ENCODE assay signal across 8 cellular contexts in genomic region chr1:26692211-26692792, GRCh38. TPM values are rescaled to one million over a fixed set of nuclear protein-coding genes. Genes with fewer than 3 reads are reported as not detected.
A peak's percentile ranks its signal among the peaks of the same experiment; 100 is the strongest.
DNase-seq lines count a peak whose midpoint lies in the region; ATAC-seq, FAIRE-seq and TF ChIP-seq lines count a peak whose summit lies in the region.

No MANE protein-coding gene starts in this region.

- H3K4me1 ChIP-seq in HCT116 (ENCODE audit: control insufficient read depth in 1 of 2, insufficient read depth in 2 of 2, low read length in 2 of 2) (peaks cover 26 to 61% of the 10 kb centered on the region in 2 experiments), iPS-20b (ENCODE audit: insufficient read depth, low read length) (peaks cover 20% of the 10 kb centered on the region; the same call in 1 of the 2 replicates), skeletal muscle satellite cell (ENCODE audit: control insufficient read depth, insufficient read depth, low read length) (peaks cover 22% of the 10 kb centered on the region)

- no peaks in the 10 kb centered on the region for H4K20me1 ChIP-seq in HCT116 (ENCODE audit: insufficient read depth)

- CTCF ChIA-PET in HCT116 (lab: Charles Lee), result interaction anchor here (0.8 to 4.3 kb wide), 8 partner anchors 10 to 96 kb away, joined by 3 to 33 read pairs (median 6); partner anchors contain the start of gene PIGV

- peak; percentile 47 for FAIRE-seq in bronchial epithelial cell (lab: Jason Lieb, UNC)

- intact Hi-C loops in HCT116 (cut with micrococcal nuclease), result loop anchor here (10.0 kb wide), 1 partner anchor 172 kb away; the partner anchor contains the start of gene SFN

- TF ChIP-seq POLR2A in HCT116 (IDR thresholded peaks at IDR 0.05; ENCODE audit: borderline replicate concordance, extremely low read depth, insufficient read depth, insufficient read length), result peak; percentile 72

- TF ChIP-seq CTCF in HCT116 (IDR thresholded peaks at IDR 0.05 in 2 of 3, conservative IDR thresholded peaks at IDR 0.05 in 1 of 3; ENCODE audit: borderline replicate concordance in 1 of 3, insufficient read depth in 1 of 3, low read depth in 2 of 3, low read length in 2 of 3) (0 out of 6 replicates have a peak, but pooled peaks of 1 of the 3 experiments have one; percentile 12), WERI-Rb-1 (IDR thresholded peaks at IDR 0.05; ENCODE audit: low read depth, low read length) (0 out of 2 replicates have a peak, but pooled peaks have one; percentile 15), bronchial epithelial cell (IDR thresholded peaks at IDR 0.05; ENCODE audit: insufficient read depth, low read length, severe bottlenecking) (peak; percentile 25)

- H3K4me2 ChIP-seq in HCT116 (ENCODE audit: low read length) (peak overlapping the region; percentile 87), skeletal muscle satellite cell (ENCODE audit: low read length) (peak overlapping the region; percentile 88)

- peak overlapping the region; percentile 59 to 64 for H3K4me3 ChIP-seq in HCT116 (replicated peaks in 1 of 2; ENCODE audit: low read depth in 1 of 2, low read length in 2 of 2)
- peak overlapping the region; percentile 84 for H3K4me3 ChIP-seq in WERI-Rb-1 (ENCODE audit: low read depth, low read length)
- peak overlapping the region; percentile 47 for H3K4me3 ChIP-seq in bronchial epithelial cell (ENCODE audit: low read depth, low read length)
- peak overlapping the region; percentile 82 for H3K4me3 ChIP-seq in iPS-20b (ENCODE audit: low read length)
- H3K4me3 ChIP-seq in skeletal muscle satellite cell (ENCODE audit: low read length), result peak overlapping the region; percentile 72

- ATAC-seq in HCT116, result peak; percentile 51
- no peak for ATAC-seq in GM18519 (IDR thresholded peaks at IDR 0.05; ENCODE audit: low FRiP score, unreplicated experiment)

- no peaks in the 10 kb centered on the region for H3K9me2 ChIP-seq in HCT116 (ENCODE audit: insufficient read depth)

- no peaks in the 10 kb centered on the region for H3K9me3 ChIP-seq in HCT116 (ENCODE audit: control insufficient read depth in 1 of 2, insufficient read depth in 1 of 2, low read depth in 1 of 2, low read length in 2 of 2)
- H3K9me3 ChIP-seq in WERI-Rb-1 (ENCODE audit: severe bottlenecking), result no peaks in the 10 kb centered on the region
- H3K9me3 ChIP-seq in iPS-20b (ENCODE audit: insufficient read depth, low read depth, low read length), result no peaks in the 10 kb centered on the region
- H3K9me3 ChIP-seq in skeletal muscle satellite cell (replicated peaks; ENCODE audit: low read length), result no peaks in the 10 kb centered on the region

- BruUV-seq in HCT116 (replicated peaks; lab: Mats Ljungman, UMichigan), result no TSS peak

- peak; percentile 97 for DNase-seq in DMS 273 (lab: John Stamatoyannopoulos, UW; ENCODE audit: unreplicated experiment)
- peak; percentile 91 for DNase-seq in HCT116 (ENCODE audit: low read depth, low spot score)
- DNase-seq in NCI-H2171 treated with DMSO at 0.1 percent for 48 hours (lab: John Stamatoyannopoulos, UW), result peak; percentile 95
- peak; percentile 91 for DNase-seq in WERI-Rb-1
- peak; percentile 89 for DNase-seq in bronchial epithelial cell (ENCODE audit: low read depth)

- RAD21 ChIA-PET in HCT116 (lab: Charles Lee; ENCODE audit: low non-redundant PET in 1 of 2, low total read pairs in 2 of 2, uncharacterized antibody in 2 of 2, unreplicated experiment in 2 of 2), result interaction anchor here in 1 of 2 experiments (0.6 kb wide), 1 partner anchor 35 kb away, joined by 3 read pairs; no protein-coding TSS in a partner anchor

- H2AFZ ChIP-seq in HCT116 (ENCODE audit: low read depth, low read length, poor library complexity, severe bottlenecking), result peak overlapping the region; percentile 66

- H3K9ac ChIP-seq in HCT116 (ENCODE audit: low read length) (peak overlapping the region; percentile 79), iPS-20b (ENCODE audit: low read depth, low read length) (peak overlapping the region; percentile 87), skeletal muscle satellite cell (ENCODE audit: low read depth, low read length) (peak overlapping the region; percentile 80)

- H3K36me3 ChIP-seq in HCT116 (ENCODE audit: control insufficient read depth in 1 of 2, insufficient read depth in 2 of 2, low read length in 2 of 2) (no peaks in the 10 kb centered on the region), WERI-Rb-1 (peaks cover 4% of the 10 kb centered on the region), bronchial epithelial cell (ENCODE audit: control insufficient read depth, insufficient read depth, low read length) (no peaks in the 10 kb centered on the region), iPS-20b (ENCODE audit: insufficient read depth, low read depth, low read length) (no peaks in the 10 kb centered on the region), skeletal muscle satellite cell (ENCODE audit: insufficient read depth, low read length) (no peaks in the 10 kb centered on the region)

- H3K27ac ChIP-seq in HCT116 (ENCODE audit: low read depth, low read length), result peak overlapping the region; percentile 94
- peak overlapping the region; percentile 92 for H3K27ac ChIP-seq in WERI-Rb-1
- peak overlapping the region; percentile 71 for H3K27ac ChIP-seq in iPS-20b (ENCODE audit: low read length)

- H3K27me3 ChIP-seq in HCT116 (ENCODE audit: insufficient read depth, low read length) (no peaks in the 10 kb centered on the region), WERI-Rb-1 (ENCODE audit: insufficient read depth, low read depth, severe bottlenecking) (no peaks in the 10 kb centered on the region), bronchial epithelial cell (ENCODE audit: control insufficient read depth, insufficient read depth, low read length) (no peaks in the 10 kb centered on the region), iPS-20b (ENCODE audit: insufficient read depth, low read length) (peaks cover 13% of the 10 kb centered on the region; the same call in 1 of the 2 replicates), skeletal muscle satellite cell (ENCODE audit: control insufficient read depth, insufficient read depth, low read length) (no peaks in the 10 kb centered on the region)

- TF ChIP-seq RAD21 in HCT116 (IDR thresholded peaks at IDR 0.05; ENCODE audit: low read depth), result no peak

- peaks cover 20% of the 10 kb centered on the region for H3K79me2 ChIP-seq in HCT116 (ENCODE audit: insufficient read depth, low read length)

- POLR2A ChIA-PET in HCT116 (lab: Charles Lee), result interaction anchor here (0.6 to 3.5 kb wide), 15 partner anchors 10 to 700 kb away, joined by 3 to 21 read pairs (median 5); partner anchors contain the start of genes GPR3, PIGV and TRNP1

TF ChIP-seq in HCT116, 20 proteins besides CTCF, POLR2A, EP300 and RAD21:
- TF ChIP-seq YY1 (IDR thresholded peaks at IDR 0.05; ENCODE audit: extremely low read depth, insufficient replicate concordance, low read depth, low read length), result peak; percentile 40
- peak; percentile 88 for TF ChIP-seq POLR2AphosphoS5 (IDR thresholded peaks at IDR 0.05; ENCODE audit: low read depth, low read length)
- no peak for TF ChIP-seq ZFX (IDR thresholded peaks at IDR 0.05)
- TF ChIP-seq JUND (IDR thresholded peaks at IDR 0.05), result no peak
- peak; percentile 61 for TF ChIP-seq TCF7L2 (IDR thresholded peaks at IDR 0.05; ENCODE audit: borderline replicate concordance, extremely low read depth, insufficient read depth, insufficient read length)

RNA-seq across cellular contexts. Expression of gene ARID1A, which starts 3.5 kb away (rescaled TPM):
- 62.8 TPM for total RNA-seq in HCT116 (2021; ENCODE audit: unreplicated experiment)
- polyA plus RNA-seq in HCT116 (2012), result 55.1 and 56.3 TPM in 2 replicates
- total RNA-seq in bronchial epithelial cell, result 8.7 and 15.5 TPM in 2 replicates
- total RNA-seq in skeletal muscle satellite cell (2012; rRNA removed), result 16.8 and 18.0 TPM in 2 replicates
